Comparison of ENCODE assay signal across 26 cellular contexts in the genomic region with DNA sequence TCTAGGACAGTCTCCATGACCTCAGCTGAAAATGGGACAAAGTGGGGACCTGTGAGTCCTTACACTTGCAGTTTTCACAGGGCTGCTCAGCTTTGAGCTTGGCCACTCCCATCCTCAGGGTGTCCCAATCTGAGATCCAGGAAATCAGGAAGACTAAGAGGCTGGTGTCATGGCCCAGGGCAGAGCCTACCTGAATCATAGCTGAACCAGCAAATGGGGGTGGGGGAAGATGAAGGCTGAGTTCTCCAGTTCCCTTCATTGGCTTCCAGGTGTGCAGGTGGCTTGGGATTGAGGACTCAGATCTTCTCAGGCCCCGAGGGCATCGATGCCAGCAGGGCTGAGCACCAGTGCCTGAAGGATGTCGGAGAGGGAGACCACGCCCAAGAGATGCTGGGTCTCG. TPM values are rescaled to one million over a fixed set of nuclear protein-coding genes. Genes with fewer than 3 reads are reported as not detected.
"Had no signal": no experiment of that assay in that cellular context is flagged by ENCODE, and none has a peak within 500 bp of the region (broad histone marks: within the 10 kb centered on the region; RNA-seq: fewer than 3 reads in every experiment).

No MANE protein-coding gene starts in this region.

- H3K9ac ChIP-seq: SK-N-SH had no signal

- H3K36me3 ChIP-seq: breast epithelium, SJCRH30 had no signal

- H3K4me3 ChIP-seq: breast epithelium, SJCRH30 had no signal

- H3K27me3 ChIP-seq: breast epithelium, SJCRH30 had no signal

- DNase-seq: activated CD4-positive, alpha-beta T cell treated with anti-CD3 and anti-CD28 coated beads for 4 hours; activated CD8-positive, alpha-beta T cell treated with anti-CD3 and anti-CD28 coated beads for 36 hours; activated effector memory CD4-positive, alpha-beta T cell treated with Interleukin-2 at 50 U/mL for 16 hours; activated naive CD4-positive, alpha-beta T cell; activated T-cell treated with anti-CD3 and anti-CD28 coated beads, Interleukin-2, amount 50 U/mL, for 24 hours; aorta; KG1; NCI-H1048; NCI-H146; NCI-H187 treated with DMSO at 0.1 percent for 48 hours; NCI-H2107; NCI-H226; NCI-H526; NCI-H774; OCI-M1; Right ventricle myocardium superior; RPMI8226; SK-N-SH; T-helper 1 cell had no signal

- H3K4me2 ChIP-seq: SK-N-SH had no signal

- H3K9me3 ChIP-seq: breast epithelium, SJCRH30, SK-N-SH had no signal

- H3K27ac ChIP-seq: breast epithelium had no signal

- ATAC-seq: activated CD8-positive, alpha-beta T cell treated with anti-CD3 and anti-CD28 coated beads for 36 hours; Panc1 had no signal

- H3K4me1 ChIP-seq: breast epithelium had no signal

RNA-seq across cellular contexts. Expression of gene PRKAG3, which starts 8.1 kb away (rescaled TPM):
- total RNA-seq: activated CD8-positive, alpha-beta T cell treated with anti-CD3 and anti-CD28 coated beads for 36 hours; activated T-helper 1 cell treated with anti-CD3 and anti-CD28 coated beads, Interleukin-12 subunit alpha, Interleukin-12 subunit beta, Interleukin-2, Interleukin-4 antibody, amounts not matched to agents 30 ng/mL and 10 ng/mL and 1 ng/mL, durations not matched to agents 14 hours and 24 hours and 36 hours; breast epithelium; M059J; NCI-H460; Right ventricle myocardium superior; T-helper 2 cell treated with Interferon-gamma antibody and Interleukin-4, amounts not matched to agents 100 ng/mL and 5 ng/mL, for 36 hours had no signal

RNA-seq across cellular contexts. Expression of gene WNT6, which starts 36.1 kb away (rescaled TPM):
- total RNA-seq: activated T-helper 1 cell treated with anti-CD3 and anti-CD28 coated beads, Interleukin-12 subunit alpha, Interleukin-12 subunit beta, Interleukin-2, Interleukin-4 antibody, amounts not matched to agents 30 ng/mL and 10 ng/mL and 1 ng/mL, durations not matched to agents 14 hours and 24 hours and 36 hours; NCI-H460; T-helper 2 cell treated with Interferon-gamma antibody and Interleukin-4, amounts not matched to agents 100 ng/mL and 5 ng/mL, for 36 hours had no signal

RNA-seq across cellular contexts. Expression of gene CYP27A1, which starts 41.5 kb away (rescaled TPM):
- total RNA-seq: NCI-H460 had no signal

RNA-seq across cellular contexts. Expression of gene WNT10A, which starts 57.2 kb away (rescaled TPM):
- total RNA-seq: aorta, NCI-H460, Right ventricle myocardium superior had no signal
